Comparison of ENCODE assay signal across 1 cellular context in genomic region chr10:127908106-127908957, GRCh38.
TF ChIP-seq lines count a peak whose summit lies in the region.

No MANE protein-coding gene starts in this region.

TF ChIP-seq in HepG2, 621 proteins besides CTCF, POLR2A, EP300 and RAD21 (continued from another document):
- peak; percentile 70 for TF ChIP-seq USF2 (IDR thresholded peaks at IDR 0.05; ENCODE audit: low read depth, low read length)
- TF ChIP-seq USF2 (CRISPR knock-in tag; IDR thresholded peaks at IDR 0.05; ENCODE audit: borderline replicate concordance), result no peak
- TF ChIP-seq TERF1 (CRISPR knock-in tag; IDR thresholded peaks at IDR 0.05), result no peak
- TF ChIP-seq MLXIP (CRISPR knock-in tag; IDR thresholded peaks at IDR 0.05; ENCODE audit: borderline replicate concordance), result no peak
- no peak for TF ChIP-seq SATB2 (CRISPR knock-in tag; IDR thresholded peaks at IDR 0.05)
- no peak for TF ChIP-seq GABPB1 (CRISPR knock-in tag; IDR thresholded peaks at IDR 0.05)
- TF ChIP-seq NKX3-1 (CRISPR knock-in tag; IDR thresholded peaks at IDR 0.05), result no peak
- TF ChIP-seq RAD51 (IDR thresholded peaks at IDR 0.05; ENCODE audit: borderline replicate concordance), result peak; percentile 82
- TF ChIP-seq FOSL1 (CRISPR knock-in tag; IDR thresholded peaks at IDR 0.05; ENCODE audit: borderline replicate concordance), result no peak
- TF ChIP-seq ZNF232 (CRISPR knock-in tag; IDR thresholded peaks at IDR 0.05; ENCODE audit: borderline replicate concordance), result no peak
- TF ChIP-seq ZNF354B (CRISPR knock-in tag; IDR thresholded peaks at IDR 0.05), result no peak
